Comparison of ENCODE assay signal across 16 cellular contexts in the genomic region with DNA sequence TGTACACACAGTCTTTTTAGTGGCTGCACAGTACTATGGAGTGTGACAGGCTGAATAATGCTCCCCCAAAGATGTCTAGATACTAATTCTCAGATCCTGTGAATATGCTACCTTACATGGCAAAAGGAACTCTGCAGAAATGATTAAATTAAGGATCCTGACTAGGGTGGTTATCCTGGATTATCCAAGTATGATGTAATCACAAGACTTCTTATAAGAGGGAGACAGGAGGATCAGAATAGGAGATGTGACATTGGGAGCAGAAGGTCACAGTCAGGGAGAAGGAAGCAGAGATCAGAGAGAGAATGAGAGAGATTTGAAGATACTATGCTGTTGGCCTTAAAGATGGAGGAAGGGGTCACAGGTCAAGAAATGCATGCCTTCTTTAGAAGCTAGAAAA. TPM values are rescaled to one million over a fixed set of nuclear protein-coding genes. Genes with fewer than 3 reads are reported as not detected.
A peak's percentile ranks its signal among the peaks of the same experiment; 100 is the strongest.
DNase-seq lines count a peak whose midpoint lies in the region; ATAC-seq and TF ChIP-seq lines count a peak whose summit lies in the region.
"Had no signal": no experiment of that assay in that cellular context is flagged by ENCODE, and none has a peak within 500 bp of the region (broad histone marks: within the 10 kb centered on the region; RNA-seq: fewer than 3 reads in every experiment).

No MANE protein-coding gene starts in this region.

- in situ Hi-C loops in mammary epithelial cell (cut with MboI; ENCODE audit: low sequenced_read_pairs in 2 of 2): loop anchor here in 1 of 2 donors (5.0 kb wide), 1 partner anchor 173 kb away; no protein-coding TSS in a partner anchor
- in situ Hi-C loops in G401 (cut with HindIII; ENCODE audit: low sequenced_read_pairs): no loop called here

- H3K4me1 ChIP-seq in mammary epithelial cell (ENCODE audit: insufficient read depth, low read length): no peaks in the 10 kb centered on the region
- H3K4me1 ChIP-seq in GM23338 (ENCODE audit: insufficient read depth): no peaks in the 10 kb centered on the region
- H3K4me1 ChIP-seq: SJCRH30 had no signal

- H3K4me2 ChIP-seq in mammary epithelial cell (ENCODE audit: insufficient read depth, low read depth, low read length): no peak overlapping the region
- H3K4me2 ChIP-seq in GM23338: no peak overlapping the region

- H3K9me2 ChIP-seq in GM23338 (ENCODE audit: insufficient read depth): no peaks in the 10 kb centered on the region

- H3K9me3 ChIP-seq in mammary epithelial cell (replicated peaks; ENCODE audit: insufficient read depth, low read length): no peaks in the 10 kb centered on the region
- H3K9me3 ChIP-seq: SJCRH30 had no signal

- DNase-seq in MCF 10A (ENCODE audit: unreplicated experiment): no peak
- no peak for DNase-seq in mammary epithelial cell
- DNase-seq in GM23338 (ENCODE audit: low spot score): no peak
- no peak for DNase-seq in effector memory CD8-positive, alpha-beta T cell
- no peak for DNase-seq in G401 (ENCODE audit: low spot score)
- DNase-seq in superior temporal gyrus (ENCODE audit: extremely low spot score): no peak
- DNase-seq: NCI-H1417 treated with DMSO at 0.1 percent for 48 hours, NCI-H1930, NCI-H446, PC-3, SJCRH30 had no signal

- no peak overlapping the region for H3K9ac ChIP-seq in mammary epithelial cell (ENCODE audit: insufficient read depth, low read length)

- intact Hi-C loops in MCF 10A (cut with micrococcal nuclease) (no loop called here), mammary epithelial cell (cut with micrococcal nuclease) (no loop called here)

- H3K4me3 Mint-ChIP-seq in MCF 10A (ENCODE audit: unreplicated experiment): no peak overlapping the region
- H3K4me3 Mint-ChIP-seq in GM23338: no peak overlapping the region
- no peak overlapping the region for H3K4me3 Mint-ChIP-seq in effector memory CD8-positive, alpha-beta T cell
- no peak overlapping the region for H3K4me3 Mint-ChIP-seq in nephron

- H3K4me1 Mint-ChIP-seq in MCF 10A (ENCODE audit: insufficient read depth, unreplicated experiment): no peaks in the 10 kb centered on the region
- H3K4me1 Mint-ChIP-seq in GM23338: no peaks in the 10 kb centered on the region
- H3K4me1 Mint-ChIP-seq in effector memory CD8-positive, alpha-beta T cell (ENCODE audit: low read depth in 2 of 2): peaks cover 12 to 14% of the 10 kb centered on the region in 2 donors
- peaks cover 9% of the 10 kb centered on the region for H3K4me1 Mint-ChIP-seq in nephron

- POLR2A ChIA-PET in MCF 10A (lab: Yijun Ruan, JAX): no interaction called here

- no peaks in the 10 kb centered on the region for H4K20me1 ChIP-seq in mammary epithelial cell (ENCODE audit: insufficient read depth, low read length)
- H4K20me1 ChIP-seq in GM23338 (replicated peaks; ENCODE audit: insufficient read depth): peaks cover 3% of the 10 kb centered on the region; the same call in 1 of the 2 replicates

- H2AFZ ChIP-seq in mammary epithelial cell (ENCODE audit: low read depth, low read length): no peak overlapping the region
- no peak overlapping the region for H2AFZ ChIP-seq in GM23338

- H3K36me3 ChIP-seq in mammary epithelial cell (ENCODE audit: insufficient read depth, low read length) (no peaks in the 10 kb centered on the region), GM23338 (ENCODE audit: insufficient read depth) (no peaks in the 10 kb centered on the region)
- H3K36me3 ChIP-seq: SJCRH30 had no signal

- TF ChIP-seq CTCF in MCF 10A (IDR thresholded peaks at IDR 0.05; ENCODE audit: unreplicated experiment) (no peak), mammary epithelial cell (conservative IDR thresholded peaks at IDR 0.05 in 1 of 2, IDR thresholded peaks at IDR 0.05 in 1 of 2; ENCODE audit: extremely low read depth in 1 of 2, insufficient read depth in 1 of 2, low read depth in 1 of 2, low read length in 2 of 2) (no peak), GM23338 (conservative IDR thresholded peaks at IDR 0.05; ENCODE audit: low read depth in 2 of 2) (no peak), nephron (IDR thresholded peaks at IDR 0.05; ENCODE audit: unreplicated experiment in 3 of 3) (no peak)

- H3K79me2 ChIP-seq in mammary epithelial cell (ENCODE audit: insufficient read depth, low read length): peaks cover 22% of the 10 kb centered on the region
- peaks cover 25% of the 10 kb centered on the region for H3K79me2 ChIP-seq in GM23338 (replicated peaks; ENCODE audit: insufficient read depth)

- ATAC-seq in GM23338: no peak
- ATAC-seq in effector memory CD8-positive, alpha-beta T cell (replicated peaks): no peak
- ATAC-seq: HCT116, PC-3 had no signal

- H3K27ac Mint-ChIP-seq in MCF 10A (ENCODE audit: low read depth, unreplicated experiment) (peak overlapping the region; percentile 8), GM23338 (no peak overlapping the region), nephron (peak overlapping the region in 2 of 3 experiments; percentile 9 to 39)
- H3K27ac Mint-ChIP-seq in effector memory CD8-positive, alpha-beta T cell: peak overlapping the region; percentile 7 to 26

- H3K27me3 Mint-ChIP-seq in MCF 10A (ENCODE audit: insufficient read depth, unreplicated experiment) (no peaks in the 10 kb centered on the region), GM23338 (ENCODE audit: insufficient read depth, low read depth, poor library complexity) (no peaks in the 10 kb centered on the region), nephron (ENCODE audit: low read depth) (no peaks in the 10 kb centered on the region)
- H3K27me3 Mint-ChIP-seq in effector memory CD8-positive, alpha-beta T cell: no peaks in the 10 kb centered on the region

- H3K9me3 Mint-ChIP-seq in MCF 10A (ENCODE audit: unreplicated experiment): no peaks in the 10 kb centered on the region
- no peaks in the 10 kb centered on the region for H3K9me3 Mint-ChIP-seq in GM23338
- H3K9me3 Mint-ChIP-seq in effector memory CD8-positive, alpha-beta T cell: no peaks in the 10 kb centered on the region
- no peaks in the 10 kb centered on the region for H3K9me3 Mint-ChIP-seq in nephron

- no TSS peak for BruUV-seq in MCF 10A (replicated peaks; lab: Mats Ljungman, UMichigan)
- BruUV-seq in mammary epithelial cell (replicated peaks; lab: Mats Ljungman, UMichigan): no TSS peak

- dilution Hi-C loops in mammary epithelial cell (cut with HindIII; ENCODE audit: low sequenced_read_pairs): no loop called here

- CTCF ChIA-PET in MCF 10A (lab: Yijun Ruan, JAX) (interaction anchor here (9.8 kb wide), 1 partner anchor 172 kb away, joined by 136 read pairs; no protein-coding TSS in a partner anchor), mammary epithelial cell (lab: Charles Lee; ENCODE audit: low non-redundant PET) (no interaction called here)

- H3K27ac ChIP-seq in mammary epithelial cell (ENCODE audit: insufficient read depth, low read depth, low read length) (no peak overlapping the region), GM23338 (ENCODE audit: low read depth) (0 out of 2 replicates have a peak overlapping the region, but pooled peaks have one; percentile 52)
- H3K27ac ChIP-seq: C4-2B, SJCRH30 had no signal

- no peaks in the 10 kb centered on the region for H3F3A ChIP-seq in GM23338 (replicated peaks; ENCODE audit: low read depth)

- H3K4me3 ChIP-seq in mammary epithelial cell (replicated peaks in 1 of 3; ENCODE audit: insufficient read depth in 1 of 3, low read depth in 2 of 3, low read length in 3 of 3) (no peak overlapping the region), GM23338 (no peak overlapping the region)
- H3K4me3 ChIP-seq: SJCRH30 had no signal

- H3K36me3 Mint-ChIP-seq in MCF 10A (ENCODE audit: insufficient read depth, unreplicated experiment) (no peaks in the 10 kb centered on the region), GM23338 (ENCODE audit: low read depth) (no peaks in the 10 kb centered on the region), nephron (ENCODE audit: low read depth) (peaks cover 4% of the 10 kb centered on the region)
- peaks cover 3% of the 10 kb centered on the region for H3K36me3 Mint-ChIP-seq in effector memory CD8-positive, alpha-beta T cell (ENCODE audit: insufficient read depth)

- H3K27me3 ChIP-seq in mammary epithelial cell (ENCODE audit: insufficient read depth, low read length) (no peaks in the 10 kb centered on the region), GM23338 (ENCODE audit: insufficient read depth) (no peaks in the 10 kb centered on the region)
- H3K27me3 ChIP-seq: SJCRH30 had no signal

TF ChIP-seq in GM23338, 12 proteins besides CTCF, POLR2A, EP300 and RAD21 (continues in another document):
- no peak for TF ChIP-seq ZNF331 (CRISPR knock-in tag; IDR thresholded peaks at IDR 0.05; ENCODE audit: low read depth)
- TF ChIP-seq ZNF114 (CRISPR knock-in tag; IDR thresholded peaks at IDR 0.05): no peak
- no peak for TF ChIP-seq POLR2AphosphoS5 (IDR thresholded peaks at IDR 0.05; ENCODE audit: low read depth)
- TF ChIP-seq EZH2phosphoT487 (IDR thresholded peaks at IDR 0.05; ENCODE audit: unreplicated experiment): no peak
- TF ChIP-seq, protein P1, sequence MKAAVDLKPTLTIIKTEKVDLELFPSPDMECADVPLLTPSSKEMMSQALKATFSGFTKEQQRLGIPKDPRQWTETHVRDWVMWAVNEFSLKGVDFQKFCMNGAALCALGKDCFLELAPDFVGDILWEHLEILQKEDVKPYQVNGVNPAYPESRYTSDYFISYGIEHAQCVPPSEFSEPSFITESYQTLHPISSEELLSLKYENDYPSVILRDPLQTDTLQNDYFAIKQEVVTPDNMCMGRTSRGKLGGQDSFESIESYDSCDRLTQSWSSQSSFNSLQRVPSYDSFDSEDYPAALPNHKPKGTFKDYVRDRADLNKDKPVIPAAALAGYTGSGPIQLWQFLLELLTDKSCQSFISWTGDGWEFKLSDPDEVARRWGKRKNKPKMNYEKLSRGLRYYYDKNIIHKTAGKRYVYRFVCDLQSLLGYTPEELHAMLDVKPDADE (IDR thresholded peaks at IDR 0.05): no peak
- no peak for TF ChIP-seq EZH2 (IDR thresholded peaks at IDR 0.05; ENCODE audit: low read depth, unreplicated experiment)
- no peak for TF ChIP-seq STAT1 (IDR thresholded peaks at IDR 0.05; ENCODE audit: unreplicated experiment)
- TF ChIP-seq NANOG (IDR thresholded peaks at IDR 0.05; ENCODE audit: borderline replicate concordance): no peak

RNA-seq across cellular contexts. Expression of gene GABPB1, which starts 34.5 kb away (rescaled TPM):
- total RNA-seq in MCF 10A (2022) (33.4 and 38.5 TPM in 2 replicates), mammary epithelial cell (10 to 100 TPM; 21.1 to 38.7 TPM)
- polyA plus RNA-seq in mammary epithelial cell (19.8 TPM), GM23338 (2016; fragmentation: Nextera tagmentation; extraction: Ambion mirVana) (29.4 and 34.4 TPM in 2 replicates)
- 16.6 TPM for polyA minus RNA-seq in mammary epithelial cell
- 42.8 and 53.9 TPM in 2 replicates for total RNA-seq in GM23338 (2014; rRNA removed; shearing (Covaris generic))
- total RNA-seq in G401 (2014; rRNA removed; shearing (Covaris generic)): 24.6 and 54.3 TPM in 2 replicates

RNA-seq across cellular contexts. Expression of gene HDC, which starts 55.0 kb away (rescaled TPM):
- total RNA-seq in MCF 10A (2022): not detected in 2 replicates
- total RNA-seq in mammary epithelial cell: not detected
- polyA plus RNA-seq in mammary epithelial cell: not detected
- not detected for polyA minus RNA-seq in mammary epithelial cell
- not detected in 2 replicates for total RNA-seq in GM23338 (2014; rRNA removed; shearing (Covaris generic))
- polyA plus RNA-seq in GM23338 (2016; fragmentation: Nextera tagmentation; extraction: Ambion mirVana): not detected in 2 replicates
- total RNA-seq in G401 (2014; rRNA removed; shearing (Covaris generic)): not detected in 2 replicates
- total RNA-seq: A673, HT1080, PC-3, SJCRH30 had no signal
